Comparison of ENCODE assay signal across 1 cellular context in genomic region chr3:122730240-122730639, GRCh38.
TF ChIP-seq lines count a peak whose summit lies in the region.

No MANE protein-coding gene starts in this region.

TF ChIP-seq in K562, 482 proteins besides CTCF, POLR2A, EP300 and RAD21 (continued from another document and continues in another):
- TF ChIP-seq CREB3L1 (IDR thresholded peaks at IDR 0.05; ENCODE audit: borderline replicate concordance, low read depth) = no peak
- no peak for TF ChIP-seq PCBP2 (IDR thresholded peaks at IDR 0.05; ENCODE audit: low read depth, low read length, poor library complexity, severe bottlenecking)
- no peak for TF ChIP-seq SNAPC5 (CRISPR knock-in tag; IDR thresholded peaks at IDR 0.05)
- peak; percentile 72 for TF ChIP-seq CBFA2T2 (conservative IDR thresholded peaks at IDR 0.05)
- TF ChIP-seq ATF6 (CRISPR knock-in tag; IDR thresholded peaks at IDR 0.05) = no peak
- no peak for TF ChIP-seq HNRNPK (IDR thresholded peaks at IDR 0.05; ENCODE audit: low read depth, low read length, poor library complexity, severe bottlenecking)
- TF ChIP-seq SMAD2 (IDR thresholded peaks at IDR 0.05; ENCODE audit: low read depth, low read length) = no peak
- TF ChIP-seq ID3 (CRISPR knock-in tag; IDR thresholded peaks at IDR 0.05) = no peak
- no peak for TF ChIP-seq ID3 (tag; IDR thresholded peaks at IDR 0.05)
- no peak for TF ChIP-seq IFI16 (CRISPR knock-in tag; IDR thresholded peaks at IDR 0.05)
- TF ChIP-seq BHLHE40 (IDR thresholded peaks at IDR 0.05; ENCODE audit: low read length) = no peak
- no peak for TF ChIP-seq HMG20A (CRISPR knock-in tag; conservative IDR thresholded peaks at IDR 0.05)
- TF ChIP-seq HEY1 (CRISPR knock-in tag; IDR thresholded peaks at IDR 0.05; ENCODE audit: borderline replicate concordance) = no peak
- TF ChIP-seq ZNF445 (CRISPR knock-in tag; IDR thresholded peaks at IDR 0.05; ENCODE audit: low read depth) = no peak
- TF ChIP-seq ARID3A (IDR thresholded peaks at IDR 0.05; ENCODE audit: borderline replicate concordance, low read depth, low read length) = no peak
- TF ChIP-seq ZBTB7A (IDR thresholded peaks at IDR 0.05; ENCODE audit: borderline replicate concordance, control insufficient read depth, low read depth, low read length) = 0 out of 2 replicates have a peak, but pooled peaks have one; percentile 35
- no peak for TF ChIP-seq ZBTB1 (CRISPR knock-in tag; IDR thresholded peaks at IDR 0.05; ENCODE audit: borderline replicate concordance, low read depth)
- no peak for TF ChIP-seq ILF3 (IDR thresholded peaks at IDR 0.05; ENCODE audit: borderline replicate concordance)
- no peak for TF ChIP-seq ATF3 (IDR thresholded peaks at IDR 0.05)
- TF ChIP-seq ATF3 (CRISPR knock-in tag; conservative IDR thresholded peaks at IDR 0.05) = no peak
- TF ChIP-seq BRF1 (IDR thresholded peaks at IDR 0.05; ENCODE audit: borderline replicate concordance, extremely low read depth, insufficient read length) = no peak
- TF ChIP-seq E2F3 (CRISPR knock-in tag; IDR thresholded peaks at IDR 0.05) = no peak
- no peak for TF ChIP-seq TCF15 (CRISPR knock-in tag; IDR thresholded peaks at IDR 0.05)
- TF ChIP-seq RBM14 (IDR thresholded peaks at IDR 0.05; ENCODE audit: borderline replicate concordance, insufficient read depth, low read depth, low read length) = no peak
- TF ChIP-seq MEF2A (IDR thresholded peaks at IDR 0.05; ENCODE audit: control insufficient read depth, low read depth, low read length) = no peak
- TF ChIP-seq MITF (IDR thresholded peaks at IDR 0.05) = no peak
- no peak for TF ChIP-seq FOXM1 (IDR thresholded peaks at IDR 0.05; ENCODE audit: low read depth)
- no peak for TF ChIP-seq FOXM1 (CRISPR knock-in tag; IDR thresholded peaks at IDR 0.05; ENCODE audit: low read depth)
- TF ChIP-seq GATAD2A (IDR thresholded peaks at IDR 0.05) = no peak
- TF ChIP-seq MIER1 (IDR thresholded peaks at IDR 0.05; ENCODE audit: low read depth) = no peak
- peak; percentile 86 for TF ChIP-seq CBFA2T3 (IDR thresholded peaks at IDR 0.05)
- TF ChIP-seq TCF7 (IDR thresholded peaks at IDR 0.05; ENCODE audit: borderline replicate concordance) = no peak
- no peak for TF ChIP-seq ZNF444 (CRISPR knock-in tag; IDR thresholded peaks at IDR 0.05)
- TF ChIP-seq ZNF41 (CRISPR knock-in tag; conservative IDR thresholded peaks at IDR 0.05) = no peak
- no peak for TF ChIP-seq HDAC6 (IDR thresholded peaks at IDR 0.05; ENCODE audit: low read depth, low read length)
- TF ChIP-seq TCF3 (CRISPR knock-in tag; IDR thresholded peaks at IDR 0.05) = peak; percentile 79
- TF ChIP-seq RBM22 (IDR thresholded peaks at IDR 0.05; ENCODE audit: low read depth, low read length, poor library complexity, severe bottlenecking) = no peak
- no peak for TF ChIP-seq TFAM (CRISPR knock-in tag; conservative IDR thresholded peaks at IDR 0.05)
- TF ChIP-seq GTF2E2 (tag; IDR thresholded peaks at IDR 0.05) = no peak
- no peak for TF ChIP-seq MTA1 (IDR thresholded peaks at IDR 0.05; ENCODE audit: borderline replicate concordance)
- TF ChIP-seq PML (IDR thresholded peaks at IDR 0.05; ENCODE audit: low read length) = peak; percentile 54; the same call in 1 of the 2 replicates
- no peak for TF ChIP-seq AFF1 (IDR thresholded peaks at IDR 0.05; ENCODE audit: low read depth in 1 of 2, partially characterized antibody in 2 of 2)
- TF ChIP-seq NFE2L1 (tag; IDR thresholded peaks at IDR 0.05; ENCODE audit: borderline replicate concordance, low read depth) = no peak
- TF ChIP-seq ZNF699 (CRISPR knock-in tag; IDR thresholded peaks at IDR 0.05; ENCODE audit: insufficient replicate concordance) = no peak
- TF ChIP-seq CEBPB (tag; IDR thresholded peaks at IDR 0.05) = no peak
- TF ChIP-seq ZFX (CRISPR knock-in tag; IDR thresholded peaks at IDR 0.05) = peak; percentile 37; the same call in 1 of the 2 replicates
- TF ChIP-seq DMBX1 (CRISPR knock-in tag; IDR thresholded peaks at IDR 0.05; ENCODE audit: borderline replicate concordance) = no peak
- no peak for TF ChIP-seq PURB (CRISPR knock-in tag; IDR thresholded peaks at IDR 0.05; ENCODE audit: low read depth)
- TF ChIP-seq STAT5A (IDR thresholded peaks at IDR 0.05; ENCODE audit: borderline replicate concordance, low read length) = peak; percentile 50; the same call in 1 of the 2 replicates
- peak; percentile 45; the same call in 1 of the 2 replicates for TF ChIP-seq SOX6 (IDR thresholded peaks at IDR 0.05)
- no peak for TF ChIP-seq SETDB1 (IDR thresholded peaks at IDR 0.05; ENCODE audit: low read length)
- no peak for TF ChIP-seq SMARCA5 (IDR thresholded peaks at IDR 0.05)
- TF ChIP-seq KDM5B (IDR thresholded peaks at IDR 0.05; ENCODE audit: insufficient replicate concordance, low read depth, low read length) = no peak
- TF ChIP-seq HDGF (IDR thresholded peaks at IDR 0.05) = no peak
- TF ChIP-seq FOXA3 (CRISPR knock-in tag; conservative IDR thresholded peaks at IDR 0.05 in 1 of 2, IDR thresholded peaks at IDR 0.05 in 1 of 2) = no peak
- TF ChIP-seq ZNF57 (CRISPR knock-in tag; IDR thresholded peaks at IDR 0.05) = no peak
- no peak for TF ChIP-seq ZC3H8 (IDR thresholded peaks at IDR 0.05)
- TF ChIP-seq CBX3 (IDR thresholded peaks at IDR 0.05; ENCODE audit: borderline replicate concordance in 1 of 2, low read length in 2 of 2) = peak in 1 of 2 experiments; percentile 50; a peak in 1 of 3 replicates
- TF ChIP-seq MTA2 (IDR thresholded peaks at IDR 0.05; ENCODE audit: low read depth) = peak; percentile 65; the same call in 1 of the 2 replicates
- TF ChIP-seq DPF2 (IDR thresholded peaks at IDR 0.05) = peak; percentile 79
- no peak for TF ChIP-seq SFPQ (IDR thresholded peaks at IDR 0.05; ENCODE audit: low read depth, low read length)
